2 cellular contexts compared by ENCODE assay signal in genomic region chrX:13152511-13152868, GRCh38.
TF ChIP-seq lines count a peak whose summit lies in the region.

No MANE protein-coding gene starts in this region.

TF ChIP-seq in WTC11, 78 proteins besides CTCF, POLR2A, EP300 and RAD21:
- TF ChIP-seq GTF2I (CRISPR knock-in tag; conservative IDR thresholded peaks at IDR 0.05), result no peak
- TF ChIP-seq FOXP4 (CRISPR knock-in tag; IDR thresholded peaks at IDR 0.05), result no peak
- TF ChIP-seq ZNF396 (CRISPR knock-in tag; IDR thresholded peaks at IDR 0.05; ENCODE audit: borderline replicate concordance), result no peak
- no peak for TF ChIP-seq KAT7 (CRISPR knock-in tag; IDR thresholded peaks at IDR 0.05; ENCODE audit: borderline replicate concordance)
- TF ChIP-seq ZNF532 (CRISPR knock-in tag; IDR thresholded peaks at IDR 0.05; ENCODE audit: borderline replicate concordance), result no peak
- no peak for TF ChIP-seq NR3C1 (CRISPR knock-in tag; conservative IDR thresholded peaks at IDR 0.05; ENCODE audit: low read depth)
- TF ChIP-seq JUN (CRISPR knock-in tag; IDR thresholded peaks at IDR 0.05), result no peak
- TF ChIP-seq RORB (CRISPR knock-in tag; IDR thresholded peaks at IDR 0.05), result no peak
- TF ChIP-seq NFE2L1 (CRISPR knock-in tag; IDR thresholded peaks at IDR 0.05), result no peak
- TF ChIP-seq ZNF416 (CRISPR knock-in tag; IDR thresholded peaks at IDR 0.05), result no peak
- TF ChIP-seq ZNF671 (CRISPR knock-in tag; IDR thresholded peaks at IDR 0.05), result no peak
- TF ChIP-seq ZMAT4 (CRISPR knock-in tag; IDR thresholded peaks at IDR 0.05), result no peak
- no peak for TF ChIP-seq JAZF1 (CRISPR knock-in tag; IDR thresholded peaks at IDR 0.05)
- no peak for TF ChIP-seq TEAD1 (CRISPR knock-in tag; IDR thresholded peaks at IDR 0.05)
- no peak for TF ChIP-seq USF1 (CRISPR knock-in tag; IDR thresholded peaks at IDR 0.05)
- no peak for TF ChIP-seq STAT6 (CRISPR knock-in tag; conservative IDR thresholded peaks at IDR 0.05; ENCODE audit: low read depth)

TF ChIP-seq in HepG2, 621 proteins besides CTCF, POLR2A, EP300 and RAD21:
- no peak for TF ChIP-seq ATF7 (IDR thresholded peaks at IDR 0.05)
- no peak for TF ChIP-seq ATF7 (CRISPR knock-in tag; IDR thresholded peaks at IDR 0.05)
- no peak for TF ChIP-seq SPEN (CRISPR knock-in tag; IDR thresholded peaks at IDR 0.05; ENCODE audit: low read depth)
- no peak for TF ChIP-seq ZNF280D (CRISPR knock-in tag; IDR thresholded peaks at IDR 0.05)
- no peak for TF ChIP-seq ZNF138 (CRISPR knock-in tag; IDR thresholded peaks at IDR 0.05; ENCODE audit: low read depth)
- TF ChIP-seq KLF13 (CRISPR knock-in tag; IDR thresholded peaks at IDR 0.05), result no peak
- TF ChIP-seq TGIF2 (CRISPR knock-in tag; IDR thresholded peaks at IDR 0.05), result no peak
- no peak for TF ChIP-seq MXD1 (CRISPR knock-in tag; IDR thresholded peaks at IDR 0.05)
- no peak for TF ChIP-seq POLR2AphosphoS2 (IDR thresholded peaks at IDR 0.05; ENCODE audit: low read depth, low read length)
- TF ChIP-seq ZBTB3 (CRISPR knock-in tag; IDR thresholded peaks at IDR 0.05; ENCODE audit: borderline replicate concordance, low read depth), result no peak
- TF ChIP-seq RERE (CRISPR knock-in tag; IDR thresholded peaks at IDR 0.05; ENCODE audit: low read depth), result no peak
- TF ChIP-seq MED8 (CRISPR knock-in tag; IDR thresholded peaks at IDR 0.05; ENCODE audit: insufficient replicate concordance), result no peak
- no peak for TF ChIP-seq ZNF549 (CRISPR knock-in tag; IDR thresholded peaks at IDR 0.05)
- TF ChIP-seq HOXA9 (CRISPR knock-in tag; IDR thresholded peaks at IDR 0.05; ENCODE audit: borderline replicate concordance), result no peak
- TF ChIP-seq LCORL (IDR thresholded peaks at IDR 0.05), result no peak
- no peak for TF ChIP-seq LCORL (CRISPR knock-in tag; IDR thresholded peaks at IDR 0.05)
- TF ChIP-seq ZNF737 (CRISPR knock-in tag; IDR thresholded peaks at IDR 0.05; ENCODE audit: borderline replicate concordance), result no peak
- TF ChIP-seq ZBTB25 (CRISPR knock-in tag; IDR thresholded peaks at IDR 0.05), result no peak
- no peak for TF ChIP-seq ZNF781 (CRISPR knock-in tag; IDR thresholded peaks at IDR 0.05; ENCODE audit: borderline replicate concordance, not compliant biosample characterization)
- TF ChIP-seq ZNF784 (CRISPR knock-in tag; IDR thresholded peaks at IDR 0.05; ENCODE audit: borderline replicate concordance), result no peak
- TF ChIP-seq ETS1 (CRISPR knock-in tag; IDR thresholded peaks at IDR 0.05), result no peak
- TF ChIP-seq ZNF205 (CRISPR knock-in tag; IDR thresholded peaks at IDR 0.05), result no peak
